In the genomic region with DNA sequence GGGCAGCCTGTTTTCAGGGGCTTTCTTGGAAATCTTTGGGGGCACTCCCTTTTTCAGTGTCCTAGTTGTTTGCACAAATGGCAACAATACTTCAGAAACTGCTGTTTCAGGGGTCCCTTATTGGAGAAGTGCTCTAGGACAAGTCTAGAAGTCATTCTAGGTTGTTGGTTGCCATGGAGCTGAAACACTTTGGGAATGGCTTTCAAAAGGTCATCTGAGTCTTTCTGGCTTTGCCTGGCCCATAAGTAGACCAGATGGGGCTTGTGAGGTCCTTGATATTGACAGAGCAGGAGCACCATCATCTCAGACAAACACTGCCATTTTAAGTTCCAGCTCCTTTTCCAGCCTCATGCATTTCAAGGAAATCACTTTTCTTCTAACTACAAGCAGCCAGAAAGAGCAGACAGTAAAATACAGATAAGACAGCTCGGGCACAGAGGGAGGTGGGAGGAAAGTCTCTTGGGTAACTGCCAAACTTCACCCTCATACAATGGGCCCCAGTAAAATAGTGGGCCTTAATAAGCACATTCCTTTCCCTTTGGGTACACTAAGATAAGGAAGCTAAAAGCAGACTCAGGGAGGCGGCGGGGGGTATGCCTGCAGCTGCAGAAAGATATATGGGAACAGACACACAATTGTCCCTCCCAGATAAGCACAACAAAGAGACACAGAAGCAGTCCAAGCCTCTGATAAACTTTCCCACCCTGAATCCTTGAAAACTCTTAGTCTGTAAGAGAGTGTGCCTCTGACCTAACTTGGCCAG, we compare ENCODE assay signal across 21 cellular contexts. TPM values are rescaled to one million over a fixed set of nuclear protein-coding genes. Genes with fewer than 3 reads are reported as not detected.
DNase-seq lines count a peak whose midpoint lies in the region; ATAC-seq, FAIRE-seq and TF ChIP-seq lines count a peak whose summit lies in the region.
"Had no signal": no experiment of that assay in that cellular context is flagged by ENCODE, and none has a peak within 500 bp of the region (broad histone marks: within the 10 kb centered on the region; RNA-seq: fewer than 3 reads in every experiment).

No MANE protein-coding gene starts in this region.

- no peaks in the 10 kb centered on the region for H4K20me1 ChIP-seq in endothelial cell of umbilical vein (replicated peaks; ENCODE audit: control insufficient read depth, extremely low read depth, insufficient read depth, low read length)
- H4K20me1 ChIP-seq: BLaER1 had no signal

- H3K27ac Mint-ChIP-seq in osteocyte (ENCODE audit: unreplicated experiment), result no peak overlapping the region
- H3K27ac Mint-ChIP-seq: stimulated activated effector memory CD8-positive, alpha-beta T cell treated with anti-CD3 and anti-CD28 coated beads, Interleukin-12 subunit alpha, Interleukin-12 subunit beta, amount 100 ng/mL, for 72 hours had no signal

- H3K4me1 Mint-ChIP-seq in osteocyte (ENCODE audit: unreplicated experiment), result no peaks in the 10 kb centered on the region
- H3K4me1 Mint-ChIP-seq: stimulated activated effector memory CD8-positive, alpha-beta T cell treated with anti-CD3 and anti-CD28 coated beads, Interleukin-12 subunit alpha, Interleukin-12 subunit beta, amount 100 ng/mL, for 72 hours had no signal

- ATAC-seq in HG03571 (IDR thresholded peaks at IDR 0.05; ENCODE audit: unreplicated experiment), result no peak
- ATAC-seq: foreskin keratinocyte; left lobe of liver; stimulated activated effector memory CD8-positive, alpha-beta T cell treated with anti-CD3 and anti-CD28 coated beads, Interleukin-12 subunit alpha, Interleukin-12 subunit beta, amount 100 ng/mL, for 72 hours had no signal

- BruUV-seq in endothelial cell of umbilical vein (replicated peaks; lab: Mats Ljungman, UMichigan), result no TSS peak

- H3K27ac ChIP-seq in endothelial cell of umbilical vein (ENCODE audit: insufficient read depth, low read depth, low read length), result no peak overlapping the region
- H3K27ac ChIP-seq in stomach, result no peak overlapping the region
- H3K27ac ChIP-seq: BLaER1, foreskin keratinocyte had no signal

- CTCF ChIA-PET in endothelial cell of umbilical vein (lab: Charles Lee), result no interaction called here

- H3K36me3 ChIP-seq in NT2/D1 (ENCODE audit: insufficient read depth, insufficient read length, low read length) (no peaks in the 10 kb centered on the region), endothelial cell of umbilical vein (ENCODE audit: control insufficient read depth in 2 of 2, extremely low read depth in 1 of 2, insufficient read depth in 2 of 2, low read length in 2 of 2) (no peaks in the 10 kb centered on the region), stomach (no peaks in the 10 kb centered on the region)
- H3K36me3 ChIP-seq: BLaER1, pancreas had no signal

- FAIRE-seq in endothelial cell of umbilical vein (lab: Jason Lieb, UNC), result no peak
- FAIRE-seq: pancreas had no signal

- H3K9ac ChIP-seq in NT2/D1 (ENCODE audit: insufficient read length, low read depth), result no peak overlapping the region
- no peak overlapping the region for H3K9ac ChIP-seq in endothelial cell of umbilical vein (replicated peaks; ENCODE audit: extremely low read depth, insufficient read depth, low read length)
- H3K9ac ChIP-seq: BLaER1 had no signal

- POLR2A ChIA-PET in endothelial cell of umbilical vein (lab: Charles Lee), result no interaction called here

- TF ChIP-seq POLR2A in endothelial cell of umbilical vein (IDR thresholded peaks at IDR 0.05; ENCODE audit: low read depth, low read length) (no peak), stomach (IDR thresholded peaks at IDR 0.05) (no peak)

- H3K4me1 ChIP-seq in NT2/D1 (ENCODE audit: insufficient read depth, insufficient read length) (no peaks in the 10 kb centered on the region), endothelial cell of umbilical vein (ENCODE audit: control insufficient read depth, extremely low read depth, insufficient read depth, low read length) (no peaks in the 10 kb centered on the region), stomach (no peaks in the 10 kb centered on the region)
- H3K4me1 ChIP-seq: BLaER1, foreskin keratinocyte, pancreas had no signal

- no peaks in the 10 kb centered on the region for H3K79me2 ChIP-seq in endothelial cell of umbilical vein (ENCODE audit: control insufficient read depth, insufficient read depth, low read length)

- H3K9me1 ChIP-seq in endothelial cell of umbilical vein (replicated peaks; ENCODE audit: control insufficient read depth, extremely low read depth, insufficient read depth, low read length), result no peaks in the 10 kb centered on the region

- H2AFZ ChIP-seq in endothelial cell of umbilical vein (ENCODE audit: low read depth, low read length), result no peak overlapping the region

- TF ChIP-seq EP300 in stomach (IDR thresholded peaks at IDR 0.05), result no peak

- DNase-seq in EH (ENCODE audit: low read depth) (peak; percentile 10), NT2/D1 (ENCODE audit: low read depth, low spot score) (peak; percentile 51), endothelial cell of umbilical vein (ENCODE audit: low read depth, low spot score) (peak; percentile 29), osteocyte (ENCODE audit: extremely low spot score, unreplicated experiment) (peak; percentile 34), stomach (no peak), NOMO-1 treated with dmso at 0.1 percent for 144 hours (lab: John Stamatoyannopoulos, UW; ENCODE audit: unreplicated experiment) (no peak)
- DNase-seq: activated CD4-positive, alpha-beta T cell treated with anti-CD3 and anti-CD28 coated beads for 1 hour; activated gamma-delta T cell treated with Interleukin-2 at 50 U/mL for 16 hours; amniotic stem cell; foreskin keratinocyte; HCEC 1CT; NCI-H1417 treated with DMSO at 0.1 percent for 48 hours; SHP77 treated with DMSO at 0.1 percent for 48 hours; trophoblast cell had no signal

- H3K27me3 Mint-ChIP-seq in osteocyte (ENCODE audit: unreplicated experiment), result no peaks in the 10 kb centered on the region

- intact Hi-C loops in endothelial cell of umbilical vein (cut with micrococcal nuclease), result no loop called here
- intact Hi-C loops in stomach (cut with DNase I; ENCODE audit: low total_unique reads), result no loop called here

- WGBS in stomach, 5 donors, result 6 to 27% (median 19%) methylated on average over 3 of the region's 3 CpGs

- dilution Hi-C loops in endothelial cell of umbilical vein (cut with MboI; ENCODE audit: extremely low pct_ligation_motif_present, low sequenced_read_pairs), result no loop called here

- no peak overlapping the region for H3K4me2 ChIP-seq in endothelial cell of umbilical vein (ENCODE audit: insufficient read depth, low read length)
- H3K4me2 ChIP-seq: BLaER1 had no signal

- H3K9me3 Mint-ChIP-seq in osteocyte (ENCODE audit: unreplicated experiment), result peaks cover 3% of the 10 kb centered on the region
- H3K9me3 Mint-ChIP-seq: stimulated activated effector memory CD8-positive, alpha-beta T cell treated with anti-CD3 and anti-CD28 coated beads, Interleukin-12 subunit alpha, Interleukin-12 subunit beta, amount 100 ng/mL, for 72 hours had no signal

- TF ChIP-seq CTCF in endothelial cell of umbilical vein (IDR thresholded peaks at IDR 0.05; ENCODE audit: extremely low read depth in 1 of 2, insufficient read depth in 1 of 2, low read depth in 1 of 2, low read length in 2 of 2), result no peak
- no peak for TF ChIP-seq CTCF in osteocyte (IDR thresholded peaks at IDR 0.05)
- TF ChIP-seq CTCF in stomach (IDR thresholded peaks at IDR 0.05), result no peak

- H3K4me3 ChIP-seq in NT2/D1 (ENCODE audit: insufficient read length, low read depth) (no peak overlapping the region), endothelial cell of umbilical vein (replicated peaks in 1 of 3; ENCODE audit: insufficient read depth in 1 of 3, low read depth in 1 of 3, low read length in 3 of 3) (no peak overlapping the region), stomach (no peak overlapping the region)
- H3K4me3 ChIP-seq: BLaER1, pancreas had no signal

- H3K36me3 Mint-ChIP-seq in osteocyte (ENCODE audit: unreplicated experiment), result no peaks in the 10 kb centered on the region
- H3K36me3 Mint-ChIP-seq: stimulated activated effector memory CD8-positive, alpha-beta T cell treated with anti-CD3 and anti-CD28 coated beads, Interleukin-12 subunit alpha, Interleukin-12 subunit beta, amount 100 ng/mL, for 72 hours had no signal

- H3K9me3 ChIP-seq in NT2/D1 (ENCODE audit: insufficient read depth, low read length), result peaks cover 6% of the 10 kb centered on the region; the same call in 1 of the 2 replicates
- no peaks in the 10 kb centered on the region for H3K9me3 ChIP-seq in endothelial cell of umbilical vein (replicated peaks; ENCODE audit: control insufficient read depth, insufficient read depth, low read length)
- no peaks in the 10 kb centered on the region for H3K9me3 ChIP-seq in stomach
- H3K9me3 ChIP-seq: pancreas had no signal

- H3K4me3 Mint-ChIP-seq in osteocyte (ENCODE audit: unreplicated experiment), result no peak overlapping the region
- H3K4me3 Mint-ChIP-seq: stimulated activated effector memory CD8-positive, alpha-beta T cell treated with anti-CD3 and anti-CD28 coated beads, Interleukin-12 subunit alpha, Interleukin-12 subunit beta, amount 100 ng/mL, for 72 hours had no signal

- H3K27me3 ChIP-seq in NT2/D1 (ENCODE audit: insufficient read depth, insufficient read length), result no peaks in the 10 kb centered on the region
- no peaks in the 10 kb centered on the region for H3K27me3 ChIP-seq in endothelial cell of umbilical vein (ENCODE audit: control insufficient read depth in 2 of 2, insufficient read depth in 2 of 2, low read length in 2 of 2)
- H3K27me3 ChIP-seq in stomach, result no peaks in the 10 kb centered on the region
- H3K27me3 ChIP-seq: BLaER1, foreskin keratinocyte had no signal

RNA-seq across cellular contexts. Expression of a gene that starts 8.5 kb away (rescaled TPM):
- total RNA-seq in endothelial cell of umbilical vein (not detected in 2 replicates), osteocyte (not detected in 2 replicates), stomach (1 to 10 TPM in 1 of 5 donors, not detected in 4; 6.7 TPM)
- polyA plus RNA-seq in endothelial cell of umbilical vein (not detected in 2 replicates), stomach (under 1 TPM in 2 of 3 donors, not detected in 1; 0.38 to 0.62 TPM)
- not detected in 2 replicates for polyA plus RNA-seq in endothelial cell of umbilical vein (2011; cell fraction: cytosol; rRNA removed)
- polyA plus RNA-seq in endothelial cell of umbilical vein (2011; cell fraction: nucleus; rRNA removed), result not detected in 2 replicates
- not detected in 2 replicates for polyA plus RNA-seq in endothelial cell of umbilical vein (2012)
- not detected in 2 replicates for polyA minus RNA-seq in endothelial cell of umbilical vein
- polyA minus RNA-seq in endothelial cell of umbilical vein (2011; cell fraction: cytosol; rRNA and poly(A)+ RNA removed), result not detected
- not detected in 2 replicates for polyA minus RNA-seq in endothelial cell of umbilical vein (2011; cell fraction: nucleus; rRNA and poly(A)+ RNA removed)
- total RNA-seq: cerebellum; foreskin keratinocyte; T-helper 2 cell treated with Interferon-gamma antibody and Interleukin-4, amounts not matched to agents 100 ng/mL and 5 ng/mL, for 36 hours had no signal
- polyA plus RNA-seq: foreskin keratinocyte had no signal

RNA-seq across cellular contexts. Expression of a gene that starts 37.5 kb away (rescaled TPM):
- total RNA-seq in endothelial cell of umbilical vein, result 0.46 TPM in 1 of 2 replicates, not detected in the other
- 0.14 and 0.19 TPM in 2 replicates for polyA plus RNA-seq in endothelial cell of umbilical vein
- 0.24 and 0.30 TPM in 2 replicates for polyA plus RNA-seq in endothelial cell of umbilical vein (2011; cell fraction: cytosol; rRNA removed)
- 0.18 and 0.20 TPM in 2 replicates for polyA plus RNA-seq in endothelial cell of umbilical vein (2011; cell fraction: nucleus; rRNA removed)
- polyA plus RNA-seq in endothelial cell of umbilical vein (2012), result 0.58 and 0.94 TPM in 2 replicates
- polyA minus RNA-seq in endothelial cell of umbilical vein, result not detected in 2 replicates
- not detected for polyA minus RNA-seq in endothelial cell of umbilical vein (2011; cell fraction: cytosol; rRNA and poly(A)+ RNA removed)
- polyA minus RNA-seq in endothelial cell of umbilical vein (2011; cell fraction: nucleus; rRNA and poly(A)+ RNA removed), result not detected in 2 replicates
- 9.3 and 10.7 TPM in 2 replicates for total RNA-seq in osteocyte
- 10 to 100 TPM in 1 of 5 donors, not detected in 4; 19.5 TPM for total RNA-seq in stomach
- 10 to 100 TPM in 1 of 3 donors, 1 to 10 TPM in 2; 8.4 to 10.3 (median 8.6) TPM for polyA plus RNA-seq in stomach
- total RNA-seq: T-helper 2 cell treated with Interferon-gamma antibody and Interleukin-4, amounts not matched to agents 100 ng/mL and 5 ng/mL, for 36 hours had no signal

Comparison
In these comparisons a context has a peak if more than half of its experiments do, and no peak if none do; other contexts are left out.
1. DNase-seq: peak in EH (single experiment), NT2/D1 (single experiment), endothelial cell of umbilical vein (single experiment) and osteocyte (single experiment); none in stomach (single experiment) and NOMO-1 treated with dmso at 0.1 percent for 144 hours (single experiment).